35 cellular contexts compared by ENCODE assay signal in the genomic region with DNA sequence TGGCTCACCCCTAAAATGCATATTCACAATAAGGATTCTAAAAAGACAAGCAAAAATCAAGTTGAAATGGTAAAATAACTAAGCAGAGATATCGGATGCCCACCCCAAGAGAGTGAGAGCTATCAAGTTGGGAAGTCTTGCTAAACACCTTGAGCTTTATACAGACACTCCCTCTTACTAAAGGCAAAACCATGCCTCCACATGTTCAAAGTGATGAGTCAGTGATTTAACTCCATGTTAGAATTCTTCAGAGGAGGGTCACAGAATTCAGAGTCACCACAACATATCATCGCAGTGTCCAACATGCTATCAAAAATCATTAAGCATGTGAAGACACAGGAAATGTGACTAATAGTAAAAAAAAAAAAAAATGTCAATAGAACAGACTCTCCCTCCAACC. TPM values are rescaled to one million over a fixed set of nuclear protein-coding genes. Genes with fewer than 3 reads are reported as not detected.
"Had no signal": no experiment of that assay in that cellular context is flagged by ENCODE, and none has a peak within 500 bp of the region (broad histone marks: within the 10 kb centered on the region; RNA-seq: fewer than 3 reads in every experiment).

No MANE protein-coding gene starts in this region.

- H3K4me1 ChIP-seq: ascending aorta, heart right ventricle, left ventricle myocardium inferior, testis, transverse colon had no signal

- DNase-seq: activated CD4-positive, alpha-beta T cell treated with anti-CD3 and anti-CD28 coated beads for 48 hours; activated CD4-positive, alpha-beta T cell treated with anti-CD3 and anti-CD28 coated beads, Interleukin-2, amount 50 U/mL, for 48 hours; activated CD8-positive, alpha-beta memory T cell treated with anti-CD3 and anti-CD28 coated beads for 24 hours; activated effector memory CD4-positive, alpha-beta T cell treated with anti-CD3 and anti-CD28 coated beads, Interleukin-2, amount 50 U/mL, for 16 hours; activated naive CD4-positive, alpha-beta T cell treated with anti-CD3 and anti-CD28 coated beads, Interleukin-2, amount 10 ng/mL, durations not matched to agents 7 days and 5 days; activated naive CD8-positive, alpha-beta T cell treated with anti-CD3 and anti-CD28 coated beads, Interleukin-2, amount 10 ng/mL, durations not matched to agents 7 days and 5 days; activated T-cell treated with anti-CD3 and anti-CD28 coated beads, Interleukin-2, amount 50 U/mL, for 1 hour; caudate nucleus; cortex of kidney; effector memory CD8-positive, alpha-beta T cell; foreskin melanocyte; heart right ventricle; left ventricle myocardium inferior; mucosa of descending colon; posterior cingulate gyrus; right cardiac atrium; stimulated activated CD4-positive, alpha-beta T cell treated with anti-CD3 and anti-CD28 coated beads, Interleukin-4, amount 100 ng/mL, for 1 hour; stimulated activated naive CD8-positive, alpha-beta T cell treated with anti-CD3 and anti-CD28 coated beads, Interleukin-15, Interleukin-2, amounts not matched to agents 100 U/mL and 50 U/mL, for 24 hours; T-helper 17 cell; T1000; testis; transverse colon; WERI-Rb-1 had no signal

- H3K4me3 ChIP-seq: ascending aorta, heart right ventricle, left ventricle myocardium inferior, lung, mucosa of descending colon, testis, transverse colon had no signal

- H3K9me3 ChIP-seq: ascending aorta, left ventricle myocardium inferior, mucosa of descending colon, testis, transverse colon had no signal

- ATAC-seq: activated CD4-positive, CD25-positive, alpha-beta regulatory T cell treated with anti-CD3 and anti-CD28 coated beads, Interleukin-2, amount 50 U/mL, for 24 hours; effector memory CD8-positive, alpha-beta T cell; esophagus mucosa; heart right ventricle; mucosa of descending colon; natural killer cell treated with Interleukin-12 subunit alpha and Interleukin-12 subunit beta and Interleukin-15 and Interleukin-18, amount 100 ng/mL, for 72 hours; right cardiac atrium; stimulated activated naive CD8-positive, alpha-beta T cell treated with anti-CD3 and anti-CD28 coated beads, Interleukin-15, Interleukin-2, amounts not matched to agents 100 U/mL and 50 U/mL, for 24 hours; T-helper 17 cell had no signal

- H3K36me3 ChIP-seq: ascending aorta, heart right ventricle, left ventricle myocardium inferior, transverse colon, WERI-Rb-1 had no signal

- H3K27me3 ChIP-seq: ascending aorta, testis, transverse colon had no signal

- H3K27ac ChIP-seq: ascending aorta, heart right ventricle, left ventricle myocardium inferior, testis, transverse colon, WERI-Rb-1 had no signal

RNA-seq across cellular contexts. Expression of a gene that starts 20.6 kb away (rescaled TPM):
- total RNA-seq: activated naive CD8-positive, alpha-beta T cell treated with anti-CD3 and anti-CD28 coated beads, Interleukin-2, amount 10 ng/mL, durations not matched to agents 7 days and 5 days; activated T-helper 1 cell treated with anti-CD3 and anti-CD28 coated beads, Interleukin-12 subunit alpha, Interleukin-12 subunit beta, Interleukin-2, Interleukin-4 antibody, amounts not matched to agents 30 ng/mL and 10 ng/mL and 1 ng/mL, durations not matched to agents 14 hours and 24 hours and 36 hours; ascending aorta; chondrocyte; esophagus mucosa; glomerular endothelial cell; heart right ventricle; left ventricle myocardium inferior; mesenteric fat pad; myocyte; natural killer cell treated with Interleukin-12 subunit alpha and Interleukin-12 subunit beta and Interleukin-15 and Interleukin-18, amount 100 ng/mL, for 72 hours; osteoblast; right cardiac atrium; skeletal muscle tissue; T-helper 17 cell had no signal
- polyA plus RNA-seq: heart right ventricle had no signal
